Comparison of ENCODE assay signal across 16 cellular contexts in genomic region chr2:102072741-102073140, GRCh38.
"Had no signal": no experiment of that assay in that cellular context is flagged by ENCODE, and none has a peak within 500 bp of the region (broad histone marks: within the 10 kb centered on the region; RNA-seq: fewer than 3 reads in every experiment).

No MANE protein-coding gene starts in this region.

- H3K27ac ChIP-seq: cardiac muscle cell, thoracic aorta, upper lobe of right lung had no signal

- H3K27ac Mint-ChIP-seq: activated naive CD8-positive, alpha-beta T cell treated with anti-CD3 and anti-CD28 coated beads, Interleukin-2, amount 10 ng/mL, durations not matched to agents 7 days and 5 days; nephron; stimulated activated effector memory CD8-positive, alpha-beta T cell treated with anti-CD3 and anti-CD28 coated beads, Interleukin-12 subunit alpha, Interleukin-12 subunit beta, amount 100 ng/mL, for 72 hours; T-helper 2 cell treated with Interferon-gamma antibody and Interleukin-4, amounts not matched to agents 5 μg/mL and 100 μg/mL, for 36 hours had no signal

- H3K27me3 ChIP-seq: cardiac muscle cell, upper lobe of right lung had no signal

- DNase-seq: activated CD4-positive, alpha-beta T cell treated with anti-CD3 and anti-CD28 coated beads, Interleukin-2, amount 50 U/mL, for 1 hour; activated CD4-positive, CD25-positive, alpha-beta regulatory T cell; activated CD8-positive, alpha-beta memory T cell treated with anti-CD3 and anti-CD28 coated beads for 24 hours; activated naive CD4-positive, alpha-beta T cell; activated naive CD8-positive, alpha-beta T cell treated with anti-CD3 and anti-CD28 coated beads, Interleukin-2, amount 10 ng/mL, durations not matched to agents 7 days and 5 days; kidney glomerular epithelial cell; left ventricle myocardium superior; mesendoderm; nucleus accumbens; stimulated activated CD4-positive, alpha-beta T cell treated with anti-CD3 and anti-CD28 coated beads, Interleukin-12 subunit alpha, Interleukin-12 subunit beta, amount 100 ng/mL, for 4 hours; upper lobe of right lung had no signal

- H3K4me3 Mint-ChIP-seq: activated naive CD8-positive, alpha-beta T cell treated with anti-CD3 and anti-CD28 coated beads, Interleukin-2, amount 10 ng/mL, durations not matched to agents 7 days and 5 days; nephron; stimulated activated effector memory CD8-positive, alpha-beta T cell treated with anti-CD3 and anti-CD28 coated beads, Interleukin-12 subunit alpha, Interleukin-12 subunit beta, amount 100 ng/mL, for 72 hours; T-helper 2 cell treated with Interferon-gamma antibody and Interleukin-4, amounts not matched to agents 5 μg/mL and 100 μg/mL, for 36 hours had no signal

- H3K36me3 Mint-ChIP-seq: stimulated activated effector memory CD8-positive, alpha-beta T cell treated with anti-CD3 and anti-CD28 coated beads, Interleukin-12 subunit alpha, Interleukin-12 subunit beta, amount 100 ng/mL, for 72 hours had no signal

- H3K4me3 ChIP-seq: cardiac muscle cell, thoracic aorta, upper lobe of right lung had no signal

- ATAC-seq: left ventricle myocardium superior; stimulated activated effector memory CD8-positive, alpha-beta T cell treated with anti-CD3 and anti-CD28 coated beads, Interleukin-12 subunit alpha, Interleukin-12 subunit beta, amount 100 ng/mL, for 72 hours; upper lobe of right lung had no signal

- H3K9me3 ChIP-seq: thoracic aorta, upper lobe of right lung had no signal

- H3K36me3 ChIP-seq: cardiac muscle cell, thoracic aorta, upper lobe of right lung had no signal

- H3K9me3 Mint-ChIP-seq: activated naive CD8-positive, alpha-beta T cell treated with anti-CD3 and anti-CD28 coated beads, Interleukin-2, amount 10 ng/mL, durations not matched to agents 7 days and 5 days; stimulated activated effector memory CD8-positive, alpha-beta T cell treated with anti-CD3 and anti-CD28 coated beads, Interleukin-12 subunit alpha, Interleukin-12 subunit beta, amount 100 ng/mL, for 72 hours had no signal

- H3K27me3 Mint-ChIP-seq: activated naive CD8-positive, alpha-beta T cell treated with anti-CD3 and anti-CD28 coated beads, Interleukin-2, amount 10 ng/mL, durations not matched to agents 7 days and 5 days had no signal
